28 cellular contexts compared by ENCODE assay signal in the genomic region with DNA sequence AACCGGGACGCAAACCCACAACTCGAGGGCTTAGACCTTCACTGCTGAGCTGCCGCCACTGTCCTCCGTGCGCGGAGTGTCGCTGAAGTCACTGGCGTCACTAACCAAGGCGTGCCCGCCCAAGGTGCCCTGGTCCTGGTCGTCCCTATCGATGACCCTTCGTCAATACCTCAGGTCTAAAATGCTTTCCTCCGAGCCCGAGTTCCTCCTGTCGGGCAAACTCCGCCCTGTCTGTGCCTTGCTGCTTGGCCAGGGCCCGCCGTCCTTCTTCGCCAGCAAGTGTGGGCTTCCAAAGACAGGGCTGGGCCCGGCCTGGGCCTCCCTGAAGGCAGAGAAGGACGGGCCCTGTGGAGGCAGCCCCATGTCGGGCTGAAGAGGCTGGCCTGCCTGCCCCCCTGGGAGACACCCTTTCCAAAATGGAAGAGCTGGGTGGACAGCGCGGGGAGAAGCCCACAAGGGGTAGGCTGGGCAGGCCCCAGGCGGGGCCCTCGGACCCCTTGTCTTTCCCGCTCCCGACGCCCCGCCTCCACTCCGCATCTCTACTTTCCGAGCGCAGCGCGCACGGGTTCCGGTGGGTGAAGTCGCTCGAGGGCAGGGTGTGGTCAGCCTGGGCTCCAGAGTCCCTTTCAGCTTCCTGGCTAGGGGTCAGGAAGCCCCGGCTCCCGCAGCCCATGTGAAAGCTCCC. TPM values are rescaled to one million over a fixed set of nuclear protein-coding genes. Genes with fewer than 3 reads are reported as not detected.
DNase-seq lines count a peak whose midpoint lies in the region; ATAC-seq, FAIRE-seq and TF ChIP-seq lines count a peak whose summit lies in the region.
"Had no signal": no experiment of that assay in that cellular context is flagged by ENCODE, and none has a peak within 500 bp of the region (broad histone marks: within the 10 kb centered on the region; RNA-seq: fewer than 3 reads in every experiment).

No MANE protein-coding gene starts in this region.

- no peak overlapping the region for H2AFZ ChIP-seq in H1 (ENCODE audit: low read length)

- H3K79me2 ChIP-seq in H1 (ENCODE audit: control insufficient read depth in 1 of 2, insufficient read depth in 2 of 2, low read length in 2 of 2): no peaks in the 10 kb centered on the region

- no peak overlapping the region for H2AK5ac ChIP-seq in H1 (ENCODE audit: low read depth, low read length)

- TF ChIP-seq EP300 in H1 (IDR thresholded peaks at IDR 0.05; ENCODE audit: borderline replicate concordance in 1 of 2, low read depth in 2 of 2, low read length in 2 of 2) (no peak), upper lobe of left lung (IDR thresholded peaks at IDR 0.05) (no peak)

- peak overlapping the region; percentile 35; the same call in 1 of the 2 replicates for H4K8ac ChIP-seq in H1 (ENCODE audit: extremely low read depth, insufficient read depth, low read length)

- H3K79me1 ChIP-seq in H1 (ENCODE audit: low read depth, low read length): no peaks in the 10 kb centered on the region

- H3K9me3 Mint-ChIP-seq in naive thymus-derived CD4-positive, alpha-beta T cell: peaks cover 0 to 7% (median 2%) of the 10 kb centered on the region in 11 donors
- H3K9me3 Mint-ChIP-seq: type B pancreatic cell had no signal

- H4K20me1 ChIP-seq in H1 (replicated peaks in 1 of 2; ENCODE audit: control insufficient read depth in 1 of 2, insufficient read depth in 2 of 2, low read length in 2 of 2): no peaks in the 10 kb centered on the region

- TF ChIP-seq RAD21 in H1 (IDR thresholded peaks at IDR 0.05 in 1 of 2, conservative IDR thresholded peaks at IDR 0.05 in 1 of 2; ENCODE audit: low read depth in 2 of 2, low read length in 2 of 2): no peak

- CTCF ChIA-PET in H1 (lab: Charles Lee; ENCODE audit: partially characterized antibody): interaction anchor here (0.7 to 0.9 kb wide), 2 partner anchors 12 to 138 kb away, joined by 3 to 4 read pairs; no protein-coding TSS in a partner anchor
- CTCF ChIA-PET in naive thymus-derived CD4-positive, alpha-beta T cell (lab: Charles Lee): no interaction called here

- no peak overlapping the region for H2BK12ac ChIP-seq in H1 (ENCODE audit: low read depth, low read length)

- no peaks in the 10 kb centered on the region; a peak in 1 of 7 replicates for H3K4me1 ChIP-seq in H1 (replicated peaks in 1 of 4; ENCODE audit: control insufficient read depth in 3 of 4, insufficient read depth in 4 of 4, low read length in 3 of 4)
- peaks cover 0 to 4% of the 10 kb centered on the region in 2 donors for H3K4me1 ChIP-seq in naive thymus-derived CD4-positive, alpha-beta T cell (ENCODE audit: control insufficient read depth in 2 of 2, insufficient read depth in 2 of 2, low read length in 2 of 2)
- H3K4me1 ChIP-seq in upper lobe of left lung: peaks cover 0 to 20% (median 9%) of the 10 kb centered on the region in 4 donors
- H3K4me1 ChIP-seq: HAP-1, pancreas, right lobe of liver had no signal

- H3K23ac ChIP-seq in H1 (ENCODE audit: insufficient read length): no peak overlapping the region

- no peak for TF ChIP-seq CTCF in H1 (IDR thresholded peaks at IDR 0.05; ENCODE audit: control extremely low read depth in 1 of 3, insufficient read depth in 1 of 3, low read depth in 1 of 3, low read length in 3 of 3)
- no peak for TF ChIP-seq CTCF in upper lobe of left lung (IDR thresholded peaks at IDR 0.05)

- ATAC-seq in Right ventricle myocardium superior (ENCODE audit: poor library complexity) (peak; percentile 6), Right ventricle myocardium inferior (no peak), upper lobe of left lung (ENCODE audit: low FRiP score in 2 of 2) (peak in 1 of 2 donors; percentile 27)
- peak; percentile 3 for ATAC-seq in naive thymus-derived CD4-positive, alpha-beta T cell
- ATAC-seq: left colon, pancreas had no signal

- H2BK120ac ChIP-seq in H1 (replicated peaks; ENCODE audit: low read depth, low read length): no peak overlapping the region

- no peak overlapping the region for H2BK15ac ChIP-seq in H1 (ENCODE audit: low read length)

- intact Hi-C loops in Right ventricle myocardium superior (cut with DNase I) (no loop called here), Right ventricle myocardium inferior (cut with DNase I) (no loop called here)
- intact Hi-C loops in naive thymus-derived CD4-positive, alpha-beta T cell (cut with micrococcal nuclease): no loop called here

- no peak for DNase-seq in Right ventricle myocardium superior
- DNase-seq in Right ventricle myocardium inferior (ENCODE audit: missing footprints): no peak
- DNase-seq in H1 (ENCODE audit: low read depth in 1 of 2, low spot score in 2 of 2): no peak
- DNase-seq in naive thymus-derived CD4-positive, alpha-beta T cell: no peak
- DNase-seq in upper lobe of left lung: peak in 1 of 2 donors; percentile 75
- DNase-seq in NCI-H2227 treated with DMSO at 0.1 percent for 48 hours (lab: John Stamatoyannopoulos, UW): no peak
- no peak for DNase-seq in foreskin melanocyte
- no peak for DNase-seq in EL
- DNase-seq: activated CD4-positive, alpha-beta T cell treated with anti-CD3 and anti-CD28 coated beads, Interleukin-2, amount 10 ng/mL, durations not matched to agents 24 days and 14 days; activated naive CD4-positive, alpha-beta T cell treated with anti-CD3 and anti-CD28 coated beads for 36 hours; activated T-cell treated with anti-CD3 and anti-CD28 coated beads, Interleukin-2, amount 50 U/mL, for 48 hours; AML-193; amniotic stem cell; cortex of kidney; DMS79 treated with DMSO at 0.1 percent for 48 hours; head of caudate nucleus; left colon; NCI-H1092; NCI-H187 treated with DMSO at 0.1 percent for 48 hours; stimulated activated naive CD8-positive, alpha-beta T cell treated with anti-CD3 and anti-CD28 coated beads, Interleukin-15, amount 100 ng/mL, for 72 hours had no signal

- H4K5ac ChIP-seq in H1 (ENCODE audit: insufficient read length, low read depth, low read length): no peak overlapping the region

- TF ChIP-seq POLR2A in H1 (IDR thresholded peaks at IDR 0.05; ENCODE audit: control extremely low read depth in 1 of 2, low read depth in 2 of 2, low read length in 2 of 2) (no peak), upper lobe of left lung (IDR thresholded peaks at IDR 0.05) (no peak)

- H3K4me1 Mint-ChIP-seq in naive thymus-derived CD4-positive, alpha-beta T cell: peaks cover 17 to 48% (median 45%) of the 10 kb centered on the region in 7 donors
- H3K4me1 Mint-ChIP-seq: nephron had no signal

- H3K4me3 ChIP-seq in H1 (ENCODE audit: extremely low read depth in 1 of 4, insufficient read depth in 2 of 4, low read depth in 3 of 4, low read length in 4 of 4) (no peak overlapping the region), upper lobe of left lung (peak overlapping the region in 2 of 4 donors; percentile 40 to 46)
- H3K4me3 ChIP-seq in naive thymus-derived CD4-positive, alpha-beta T cell (ENCODE audit: low read length): no peak overlapping the region
- H3K4me3 ChIP-seq: HAP-1, pancreas, right lobe of liver had no signal

- H3K27ac Mint-ChIP-seq in naive thymus-derived CD4-positive, alpha-beta T cell: peak overlapping the region in 3 of 9 donors; percentile 13 to 58 (median 53)
- H3K27ac Mint-ChIP-seq: activated CD4-positive, alpha-beta T cell treated with anti-CD3 and anti-CD28 coated beads, Interleukin-2, amount 10 ng/mL, durations not matched to agents 24 days and 14 days; activated naive CD4-positive, alpha-beta T cell treated with anti-CD3 and anti-CD28 coated beads for 36 hours; nephron; stimulated activated naive CD8-positive, alpha-beta T cell treated with anti-CD3 and anti-CD28 coated beads, Interleukin-15, amount 100 ng/mL, for 72 hours; T-helper 1 cell treated with Interleukin-12 subunit alpha and Interleukin-12 subunit beta and Interleukin-4 antibody, amounts not matched to agents 30 μg/mL and 1 μg/mL, for 36 hours; type B pancreatic cell had no signal

- H3K27me3 ChIP-seq in H1 (replicated peaks in 1 of 4; ENCODE audit: control insufficient read depth in 3 of 4, extremely low read depth in 1 of 4, insufficient read depth in 3 of 4, low read length in 3 of 4): no peaks in the 10 kb centered on the region
- H3K27me3 ChIP-seq in naive thymus-derived CD4-positive, alpha-beta T cell (ENCODE audit: control insufficient read depth in 2 of 2, insufficient read depth in 2 of 2, low read length in 2 of 2): no peaks in the 10 kb centered on the region
- H3K27me3 ChIP-seq in upper lobe of left lung: no peaks in the 10 kb centered on the region
- H3K27me3 ChIP-seq: pancreas, right lobe of liver had no signal

- peaks cover 5 to 59% (median 21%) of the 10 kb centered on the region in 5 donors for H3K36me3 Mint-ChIP-seq in naive thymus-derived CD4-positive, alpha-beta T cell

- H3K27me3 Mint-ChIP-seq in naive thymus-derived CD4-positive, alpha-beta T cell: peaks cover 0 to 12% (median 0%) of the 10 kb centered on the region in 5 donors
- H3K27me3 Mint-ChIP-seq: stimulated activated naive CD8-positive, alpha-beta T cell treated with anti-CD3 and anti-CD28 coated beads, Interleukin-15, amount 100 ng/mL, for 72 hours; type B pancreatic cell had no signal

- no peak overlapping the region for H3K27ac ChIP-seq in H1 (ENCODE audit: low read depth, low read length)
- H3K27ac ChIP-seq in naive thymus-derived CD4-positive, alpha-beta T cell (ENCODE audit: low read depth, low read length): no peak overlapping the region
- H3K27ac ChIP-seq in upper lobe of left lung: peak overlapping the region in 3 of 4 donors; percentile 35 to 48 (median 46)
- H3K27ac ChIP-seq: HL-60, pancreas, right lobe of liver had no signal

- no peak overlapping the region for H2BK20ac ChIP-seq in H1 (ENCODE audit: low read length)

- no peak for FAIRE-seq in H1 (lab: Jason Lieb, UNC)
- FAIRE-seq: endometrium, pancreas had no signal

- no peak overlapping the region for H3K4ac ChIP-seq in H1 (replicated peaks; ENCODE audit: insufficient read length, low read depth, low read length)

- no peak overlapping the region for H3K18ac ChIP-seq in H1 (ENCODE audit: extremely low read depth, low read length)

- no peak overlapping the region for H3K4me2 ChIP-seq in H1 (ENCODE audit: insufficient read depth in 1 of 2, low read depth in 2 of 2, low read length in 2 of 2)

- H3K9ac ChIP-seq in H1 (replicated peaks in 1 of 4; ENCODE audit: extremely low read depth in 1 of 4, low read depth in 3 of 4, low read length in 3 of 4): no peak overlapping the region

- POLR2A ChIA-PET in H1 (lab: Charles Lee; ENCODE audit: partially characterized antibody): interaction anchor here (1.1 to 1.4 kb wide), 2 partner anchors 10 to 24 kb away, joined by 3 read pairs; no protein-coding TSS in a partner anchor
- POLR2A ChIA-PET in naive thymus-derived CD4-positive, alpha-beta T cell (lab: Charles Lee): interaction anchor here (1.0 kb wide), 1 partner anchor 18 kb away, joined by 3 read pairs; no protein-coding TSS in a partner anchor

- H3K36me3 ChIP-seq in H1 (ENCODE audit: control insufficient read depth in 2 of 4, insufficient read depth in 4 of 4, low read length in 3 of 4): peaks cover 0 to 5% (median 0%) of the 10 kb centered on the region in 4 experiments; a peak in 1 of 8 replicates
- peaks cover 0 to 8% (median 0%) of the 10 kb centered on the region in 3 experiments for H3K36me3 ChIP-seq in naive thymus-derived CD4-positive, alpha-beta T cell (ENCODE audit: control insufficient read depth in 2 of 3, insufficient read depth in 3 of 3, low read length in 3 of 3)
- peaks cover 0 to 27% (median 15%) of the 10 kb centered on the region in 4 donors for H3K36me3 ChIP-seq in upper lobe of left lung
- H3K36me3 ChIP-seq: pancreas, right lobe of liver had no signal

- H3K56ac ChIP-seq in H1 (replicated peaks; ENCODE audit: insufficient read length, low read depth, low read length): no peak overlapping the region

- WGBS in H1 (ENCODE audit: extremely low coverage in 1 of 2, insufficient coverage in 1 of 2, insufficient read length in 1 of 2, insufficient replicate concordance in 2 of 2, low coverage in 1 of 2, low lambda C conversion rate in 2 of 2, missing lambda C conversion rate in 1 of 2), 2 experiments: 94% methylated on average over 39 of the region's 43 CpGs; no CpG with 5 or more reads in 1 of the 2 experiments
- WGBS in upper lobe of left lung, 2 donors: 86 to 94% methylated on average over 41 to 43 of the region's 43 CpGs

- H3K14ac ChIP-seq in H1 (ENCODE audit: insufficient read length): no peak overlapping the region

- H4K91ac ChIP-seq in H1 (replicated peaks; ENCODE audit: insufficient read length, low read length): no peak overlapping the region

- H3K4me3 Mint-ChIP-seq in naive thymus-derived CD4-positive, alpha-beta T cell: no peak overlapping the region
- H3K4me3 Mint-ChIP-seq: activated CD4-positive, alpha-beta T cell treated with anti-CD3 and anti-CD28 coated beads, Interleukin-2, amount 10 ng/mL, durations not matched to agents 24 days and 14 days; activated naive CD4-positive, alpha-beta T cell treated with anti-CD3 and anti-CD28 coated beads for 36 hours; nephron; stimulated activated naive CD8-positive, alpha-beta T cell treated with anti-CD3 and anti-CD28 coated beads, Interleukin-15, amount 100 ng/mL, for 72 hours; T-helper 1 cell treated with Interleukin-12 subunit alpha and Interleukin-12 subunit beta and Interleukin-4 antibody, amounts not matched to agents 30 μg/mL and 1 μg/mL, for 36 hours; type B pancreatic cell had no signal

- H3K23me2 ChIP-seq in H1 (ENCODE audit: low read depth, low read length): no peaks in the 10 kb centered on the region; the same call in 1 of the 2 replicates

- H2BK5ac ChIP-seq in H1 (ENCODE audit: low read depth, low read length): no peak overlapping the region

- H3K9me3 ChIP-seq in H1 (ENCODE audit: insufficient read depth in 2 of 2, low read depth in 1 of 2, low read length in 1 of 2) (peaks cover 0 to 6% of the 10 kb centered on the region in 2 experiments; a peak in 1 of 4 replicates), upper lobe of left lung (peaks cover 0 to 6% (median 3%) of the 10 kb centered on the region in 4 donors)
- no peaks in the 10 kb centered on the region for H3K9me3 ChIP-seq in naive thymus-derived CD4-positive, alpha-beta T cell (ENCODE audit: control insufficient read depth in 2 of 3, low read length in 3 of 3)
- H3K9me3 ChIP-seq: pancreas, right lobe of liver had no signal

RNA-seq across cellular contexts. Expression of a gene that starts 13.4 kb away (rescaled TPM):
- 24.4 TPM for total RNA-seq in Right ventricle myocardium superior
- total RNA-seq in Right ventricle myocardium inferior: 27.7 TPM
- total RNA-seq in H1 (2021; fragmentation: NEBNext Ultra II Directional; extraction: Animal tissue kit (Norgen Biotek cat#: 25700)): 16.1 and 17.5 TPM in 2 replicates
- 2.9 and 4.1 TPM in 2 replicates for polyA plus RNA-seq in H1 (2011; rRNA removed)
- 5.9 TPM for polyA plus RNA-seq in H1 (2011; cell fraction: cytosol; rRNA removed)
- 1.6 TPM for polyA plus RNA-seq in H1 (2011; cell fraction: nucleus; rRNA removed)
- polyA plus RNA-seq in H1 (2012, experiment 1 of 2): 5.0 to 12.2 TPM (median 6.8 TPM) in 4 replicates
- polyA plus RNA-seq in H1 (2012, experiment 2 of 2): 0.63 TPM
- 9.1 TPM for polyA plus RNA-seq in H1 (2013, experiment 1 of 2)
- 9.3 TPM for polyA plus RNA-seq in H1 (2013, experiment 2 of 2)
- polyA minus RNA-seq in H1 (2011; rRNA and poly(A)+ RNA removed): 4.4 and 8.2 TPM in 2 replicates
- 10.4 TPM for polyA minus RNA-seq in H1 (2011; cell fraction: cytosol; rRNA and poly(A)+ RNA removed)
- 11.2 TPM for polyA minus RNA-seq in H1 (2011; cell fraction: nucleus; rRNA and poly(A)+ RNA removed)
- 10 to 100 TPM; 18.0 to 37.1 (median 23.6) TPM for total RNA-seq in naive thymus-derived CD4-positive, alpha-beta T cell
- polyA plus RNA-seq in naive thymus-derived CD4-positive, alpha-beta T cell: 10 to 100 TPM; 12.1 to 13.5 TPM
- total RNA-seq in upper lobe of left lung: 10 to 100 TPM; 20.2 to 46.6 (median 32.9) TPM

Comparison
In these comparisons a context has a peak if more than half of its experiments do, and no peak if none do; other contexts are left out.
1. H3K27ac ChIP-seq: peak in upper lobe of left lung (3 of 4); none in H1 (single experiment) and naive thymus-derived CD4-positive, alpha-beta T cell (single experiment).